Comparison of ENCODE assay signal across 1 cellular context in the genomic region with DNA sequence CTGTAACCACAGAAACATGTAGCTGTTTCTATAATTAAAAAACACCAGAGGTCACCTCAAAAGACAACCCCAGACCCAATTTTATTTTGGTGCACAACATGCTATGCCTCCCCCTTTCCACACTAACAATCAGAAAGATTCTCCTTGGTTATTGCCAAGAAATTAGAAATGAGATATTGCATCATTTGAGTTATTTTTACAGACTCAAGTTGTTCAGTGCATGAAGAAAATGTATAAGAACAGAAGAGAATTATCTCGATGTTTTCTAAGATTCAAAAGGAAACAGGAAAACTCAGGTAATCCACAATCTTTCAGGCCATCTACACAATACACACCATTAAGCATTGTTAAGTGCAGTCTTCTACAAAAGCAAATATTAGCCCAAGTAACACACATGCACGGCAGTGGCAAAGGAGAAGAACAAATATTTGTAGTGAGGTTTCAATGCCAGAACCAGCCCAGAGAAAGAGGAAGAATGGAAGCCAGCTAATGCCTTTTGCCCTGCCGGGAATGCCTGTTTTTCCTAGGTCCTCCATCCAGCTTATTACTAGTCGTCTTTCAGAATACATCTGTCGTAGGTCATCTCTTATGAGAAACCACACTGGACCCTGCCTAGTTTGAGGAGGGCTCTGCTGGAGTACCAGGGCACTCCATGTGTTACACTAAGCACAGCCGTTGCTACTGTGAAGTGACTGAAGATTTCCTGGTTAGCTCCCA.
TF ChIP-seq lines count a peak whose summit lies in the region.

No MANE protein-coding gene starts in this region.

TF ChIP-seq in HepG2, 621 proteins besides CTCF, POLR2A, EP300 and RAD21 (continued from another document and continues in another):
- TF ChIP-seq NR2F6 (IDR thresholded peaks at IDR 0.05) = peak; percentile 86
- peak; percentile 84 for TF ChIP-seq NR2F6 (CRISPR knock-in tag; IDR thresholded peaks at IDR 0.05)
- TF ChIP-seq ZNF777 (CRISPR knock-in tag; IDR thresholded peaks at IDR 0.05) = no peak
- no peak for TF ChIP-seq ZNF367 (CRISPR knock-in tag; IDR thresholded peaks at IDR 0.05; ENCODE audit: borderline replicate concordance)
- TF ChIP-seq ZNF782 (CRISPR knock-in tag; IDR thresholded peaks at IDR 0.05; ENCODE audit: borderline replicate concordance) = no peak
- TF ChIP-seq ARID3A (IDR thresholded peaks at IDR 0.05; ENCODE audit: low read depth, low read length) = 0 out of 2 replicates have a peak, but pooled peaks have one; percentile 42
- TF ChIP-seq, protein P1, sequence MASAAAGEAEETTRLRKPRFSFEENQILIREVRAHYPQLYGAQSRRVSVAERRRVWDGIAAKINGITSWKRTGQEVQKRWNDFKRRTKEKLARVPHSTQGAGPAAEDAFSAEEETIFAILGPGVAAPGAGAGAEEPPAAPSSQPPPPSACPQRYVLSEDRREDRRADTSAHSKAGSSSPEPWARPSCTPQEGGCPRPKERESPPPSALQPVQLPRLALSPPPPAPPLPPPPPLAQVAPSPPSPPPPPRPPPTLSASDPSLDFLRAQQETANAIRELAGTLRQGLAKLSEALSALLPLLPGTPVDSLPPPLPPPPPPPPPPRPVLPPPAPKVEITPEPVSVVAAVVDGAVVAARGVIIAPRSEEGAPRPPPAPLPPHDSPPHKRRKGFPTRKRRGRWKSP (CRISPR knock-in tag; IDR thresholded peaks at IDR 0.05) = no peak; the same call in 1 of the 2 replicates
- no peak for TF ChIP-seq WIZ (CRISPR knock-in tag; IDR thresholded peaks at IDR 0.05)
- peak; percentile 89 for TF ChIP-seq HDAC1 (CRISPR knock-in tag; IDR thresholded peaks at IDR 0.05)
- no peak for TF ChIP-seq ZNF121 (CRISPR knock-in tag; IDR thresholded peaks at IDR 0.05)
- TF ChIP-seq ZFY (CRISPR knock-in tag; IDR thresholded peaks at IDR 0.05) = no peak
- TF ChIP-seq ZHX2 (IDR thresholded peaks at IDR 0.05; ENCODE audit: low read depth) = no peak; the same call in 1 of the 2 replicates
- TF ChIP-seq ZHX2 (CRISPR knock-in tag; IDR thresholded peaks at IDR 0.05; ENCODE audit: borderline replicate concordance) = no peak
- peak; percentile 54; the same call in 1 of the 2 replicates for TF ChIP-seq ZNF317 (CRISPR knock-in tag; IDR thresholded peaks at IDR 0.05)
- no peak for TF ChIP-seq TMF1 (CRISPR knock-in tag; IDR thresholded peaks at IDR 0.05; ENCODE audit: low read depth)
- peak; percentile 78; the same call in 1 of the 2 replicates for TF ChIP-seq ETV5 (CRISPR knock-in tag; IDR thresholded peaks at IDR 0.05; ENCODE audit: borderline replicate concordance)
- TF ChIP-seq ZNF333 (CRISPR knock-in tag; IDR thresholded peaks at IDR 0.05; ENCODE audit: borderline replicate concordance) = no peak
- TF ChIP-seq FOSL1 (CRISPR knock-in tag; IDR thresholded peaks at IDR 0.05; ENCODE audit: borderline replicate concordance) = no peak
- TF ChIP-seq ZNF205 (CRISPR knock-in tag; IDR thresholded peaks at IDR 0.05) = peak; percentile 44; the same call in 1 of the 2 replicates
- peak; percentile 81; the same call in 1 of the 2 replicates for TF ChIP-seq IRF2 (CRISPR knock-in tag; IDR thresholded peaks at IDR 0.05)
- TF ChIP-seq ZNF251 (CRISPR knock-in tag; IDR thresholded peaks at IDR 0.05) = no peak
- TF ChIP-seq FOXK1 (CRISPR knock-in tag; IDR thresholded peaks at IDR 0.05; ENCODE audit: borderline replicate concordance, low read depth) = peak; percentile 78; the same call in 1 of the 2 replicates
- TF ChIP-seq JUNB (CRISPR knock-in tag; IDR thresholded peaks at IDR 0.05; ENCODE audit: borderline replicate concordance) = peak; percentile 64; the same call in 1 of the 2 replicates
- no peak for TF ChIP-seq ZNF432 (CRISPR knock-in tag; IDR thresholded peaks at IDR 0.05; ENCODE audit: borderline replicate concordance)
- no peak for TF ChIP-seq ZBTB26 (CRISPR knock-in tag; IDR thresholded peaks at IDR 0.05; ENCODE audit: borderline replicate concordance)
- TF ChIP-seq, protein P2, sequence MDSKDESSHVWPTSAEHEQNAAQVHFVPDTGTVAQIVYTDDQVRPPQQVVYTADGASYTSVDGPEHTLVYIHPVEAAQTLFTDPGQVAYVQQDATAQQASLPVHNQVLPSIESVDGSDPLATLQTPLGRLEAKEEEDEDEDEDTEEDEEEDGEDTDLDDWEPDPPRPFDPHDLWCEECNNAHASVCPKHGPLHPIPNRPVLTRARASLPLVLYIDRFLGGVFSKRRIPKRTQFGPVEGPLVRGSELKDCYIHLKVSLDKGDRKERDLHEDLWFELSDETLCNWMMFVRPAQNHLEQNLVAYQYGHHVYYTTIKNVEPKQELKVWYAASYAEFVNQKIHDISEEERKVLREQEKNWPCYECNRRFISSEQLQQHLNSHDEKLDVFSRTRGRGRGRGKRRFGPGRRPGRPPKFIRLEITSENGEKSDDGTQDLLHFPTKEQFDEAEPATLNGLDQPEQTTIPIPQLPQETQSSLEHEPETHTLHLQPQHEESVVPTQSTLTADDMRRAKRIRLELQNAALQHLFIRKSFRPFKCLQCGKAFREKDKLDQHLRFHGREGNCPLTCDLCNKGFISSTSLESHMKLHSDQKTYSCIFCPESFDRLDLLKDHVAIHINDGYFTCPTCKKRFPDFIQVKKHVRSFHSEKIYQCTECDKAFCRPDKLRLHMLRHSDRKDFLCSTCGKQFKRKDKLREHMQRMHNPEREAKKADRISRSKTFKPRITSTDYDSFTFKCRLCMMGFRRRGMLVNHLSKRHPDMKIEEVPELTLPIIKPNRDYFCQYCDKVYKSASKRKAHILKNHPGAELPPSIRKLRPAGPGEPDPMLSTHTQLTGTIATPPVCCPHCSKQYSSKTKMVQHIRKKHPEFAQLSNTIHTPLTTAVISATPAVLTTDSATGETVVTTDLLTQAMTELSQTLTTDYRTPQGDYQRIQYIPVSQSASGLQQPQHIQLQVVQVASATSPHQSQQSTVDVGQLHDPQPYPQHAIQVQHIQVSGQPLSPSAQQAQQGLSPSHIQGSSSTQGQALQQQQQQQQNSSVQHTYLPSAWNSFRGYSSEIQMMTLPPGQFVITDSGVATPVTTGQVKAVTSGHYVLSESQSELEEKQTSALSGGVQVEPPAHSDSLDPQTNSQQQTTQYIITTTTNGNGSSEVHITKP (CRISPR knock-in tag; IDR thresholded peaks at IDR 0.05; ENCODE audit: low read depth) = peak; percentile 64; the same call in 1 of the 2 replicates
- TF ChIP-seq FOXO1 (CRISPR knock-in tag; IDR thresholded peaks at IDR 0.05) = peak; percentile 82
- TF ChIP-seq ZNF629 (CRISPR knock-in tag; conservative IDR thresholded peaks at IDR 0.05) = no peak
- TF ChIP-seq CAMTA2 (CRISPR knock-in tag; IDR thresholded peaks at IDR 0.05; ENCODE audit: borderline replicate concordance) = no peak
- TF ChIP-seq CREB1 (IDR thresholded peaks at IDR 0.05) = no peak
- peak; percentile 65 for TF ChIP-seq CREB1 (CRISPR knock-in tag; IDR thresholded peaks at IDR 0.05)
- TF ChIP-seq ZKSCAN5 (CRISPR knock-in tag; IDR thresholded peaks at IDR 0.05) = no peak
- no peak for TF ChIP-seq PAWR (CRISPR knock-in tag; IDR thresholded peaks at IDR 0.05; ENCODE audit: borderline replicate concordance)
- TF ChIP-seq, protein P3, sequence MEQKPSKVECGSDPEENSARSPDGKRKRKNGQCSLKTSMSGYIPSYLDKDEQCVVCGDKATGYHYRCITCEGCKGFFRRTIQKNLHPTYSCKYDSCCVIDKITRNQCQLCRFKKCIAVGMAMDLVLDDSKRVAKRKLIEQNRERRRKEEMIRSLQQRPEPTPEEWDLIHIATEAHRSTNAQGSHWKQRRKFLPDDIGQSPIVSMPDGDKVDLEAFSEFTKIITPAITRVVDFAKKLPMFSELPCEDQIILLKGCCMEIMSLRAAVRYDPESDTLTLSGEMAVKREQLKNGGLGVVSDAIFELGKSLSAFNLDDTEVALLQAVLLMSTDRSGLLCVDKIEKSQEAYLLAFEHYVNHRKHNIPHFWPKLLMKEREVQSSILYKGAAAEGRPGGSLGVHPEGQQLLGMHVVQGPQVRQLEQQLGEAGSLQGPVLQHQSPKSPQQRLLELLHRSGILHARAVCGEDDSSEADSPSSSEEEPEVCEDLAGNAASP (CRISPR knock-in tag; IDR thresholded peaks at IDR 0.05; ENCODE audit: borderline replicate concordance) = peak; percentile 79; the same call in 1 of the 2 replicates
- no peak for TF ChIP-seq SOX6 (IDR thresholded peaks at IDR 0.05)
- peak; percentile 99 for TF ChIP-seq SOX6 (CRISPR knock-in tag; IDR thresholded peaks at IDR 0.05)
- no peak for TF ChIP-seq ZNF557 (CRISPR knock-in tag; IDR thresholded peaks at IDR 0.05)
- TF ChIP-seq MEF2D (CRISPR knock-in tag; IDR thresholded peaks at IDR 0.05) = peak; percentile 84
- TF ChIP-seq LCORL (IDR thresholded peaks at IDR 0.05) = no peak
- no peak for TF ChIP-seq LCORL (CRISPR knock-in tag; IDR thresholded peaks at IDR 0.05)
- TF ChIP-seq ZBTB7B (CRISPR knock-in tag; IDR thresholded peaks at IDR 0.05) = no peak; the same call in 1 of the 2 replicates
- no peak for TF ChIP-seq AGO1 (IDR thresholded peaks at IDR 0.05; ENCODE audit: low read depth, low read length, poor library complexity, severe bottlenecking)
- peak; percentile 75; the same call in 1 of the 2 replicates for TF ChIP-seq ZNF614 (CRISPR knock-in tag; IDR thresholded peaks at IDR 0.05; ENCODE audit: borderline replicate concordance)
- TF ChIP-seq, protein P4, sequence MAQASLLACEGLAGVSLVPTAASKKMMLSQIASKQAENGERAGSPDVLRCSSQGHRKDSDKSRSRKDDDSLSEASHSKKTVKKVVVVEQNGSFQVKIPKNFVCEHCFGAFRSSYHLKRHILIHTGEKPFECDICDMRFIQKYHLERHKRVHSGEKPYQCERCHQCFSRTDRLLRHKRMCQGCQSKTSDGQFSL (CRISPR knock-in tag; IDR thresholded peaks at IDR 0.05) = no peak
- TF ChIP-seq ZMYM2 (CRISPR knock-in tag; IDR thresholded peaks at IDR 0.05) = no peak
- TF ChIP-seq TFDP1 (CRISPR knock-in tag; IDR thresholded peaks at IDR 0.05; ENCODE audit: borderline replicate concordance) = peak; percentile 27; the same call in 1 of the 2 replicates
